1 cellular context compared by ENCODE assay signal in the genomic region with DNA sequence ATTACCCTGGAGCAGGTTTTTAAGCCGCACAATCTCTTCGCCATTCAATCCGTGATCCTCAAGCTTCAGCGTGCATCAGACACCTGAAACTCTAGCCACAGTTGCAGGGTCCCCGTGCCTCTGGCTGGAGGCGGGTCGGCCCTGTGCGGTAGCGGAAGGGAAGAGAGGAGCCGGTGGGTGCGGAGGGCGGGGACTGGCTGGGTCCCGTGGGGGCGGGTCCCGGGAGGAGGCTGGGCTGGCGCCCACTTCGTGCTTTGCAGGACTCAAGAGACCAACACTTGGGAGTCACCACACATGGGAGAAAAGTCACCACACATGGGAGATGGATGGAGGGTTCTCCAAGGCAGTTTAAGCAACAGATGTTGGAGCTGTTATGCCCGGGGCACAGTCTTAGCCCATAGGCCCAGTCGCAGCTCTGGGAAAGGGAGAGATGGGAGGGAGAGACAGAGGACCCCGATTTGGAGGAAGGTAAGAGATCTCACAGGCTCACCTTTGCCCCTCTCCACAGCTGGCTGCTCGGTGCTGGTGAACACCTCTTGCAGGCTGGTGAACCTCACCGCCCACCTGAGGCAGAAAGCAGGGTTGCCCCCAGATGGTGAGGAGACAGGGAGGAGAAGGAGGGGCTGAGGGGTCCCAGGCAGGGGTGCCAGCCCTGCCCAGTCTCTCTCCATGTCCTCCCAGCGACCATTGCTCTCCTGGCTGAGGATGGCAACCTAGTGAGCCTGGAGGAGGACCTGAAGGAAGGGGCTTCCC.
TF ChIP-seq lines count a peak whose summit lies in the region.

No MANE protein-coding gene starts in this region.

TF ChIP-seq in IMR-90, 13 proteins besides CTCF, POLR2A, EP300 and RAD21 (continued from another document):
- TF ChIP-seq, protein P1, sequence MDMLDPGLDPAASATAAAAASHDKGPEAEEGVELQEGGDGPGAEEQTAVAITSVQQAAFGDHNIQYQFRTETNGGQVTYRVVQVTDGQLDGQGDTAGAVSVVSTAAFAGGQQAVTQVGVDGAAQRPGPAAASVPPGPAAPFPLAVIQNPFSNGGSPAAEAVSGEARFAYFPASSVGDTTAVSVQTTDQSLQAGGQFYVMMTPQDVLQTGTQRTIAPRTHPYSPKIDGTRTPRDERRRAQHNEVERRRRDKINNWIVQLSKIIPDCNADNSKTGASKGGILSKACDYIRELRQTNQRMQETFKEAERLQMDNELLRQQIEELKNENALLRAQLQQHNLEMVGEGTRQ (IDR thresholded peaks at IDR 0.05; ENCODE audit: low read depth, low read length), result no peak
- no peak for TF ChIP-seq NFE2L2 (IDR thresholded peaks at IDR 0.05; ENCODE audit: low read depth, low read length)
- no peak for TF ChIP-seq MXI1 (IDR thresholded peaks at IDR 0.05; ENCODE audit: borderline replicate concordance, low read depth, low read length)
- no peak for TF ChIP-seq RCOR1 (IDR thresholded peaks at IDR 0.05; ENCODE audit: insufficient replicate concordance, low read length)
- TF ChIP-seq FOS (IDR thresholded peaks at IDR 0.05; ENCODE audit: low read depth, low read length), result no peak
- TF ChIP-seq SMC3 (IDR thresholded peaks at IDR 0.05; ENCODE audit: low read depth, low read length), result no peak
- no peak for TF ChIP-seq CEBPB (IDR thresholded peaks at IDR 0.05; ENCODE audit: low read depth, low read length)
- TF ChIP-seq BHLHE40 (IDR thresholded peaks at IDR 0.05; ENCODE audit: low read depth, low read length), result no peak
- no peak for TF ChIP-seq MAZ (IDR thresholded peaks at IDR 0.05; ENCODE audit: borderline replicate concordance, low read depth, low read length)
- TF ChIP-seq, protein P2, sequence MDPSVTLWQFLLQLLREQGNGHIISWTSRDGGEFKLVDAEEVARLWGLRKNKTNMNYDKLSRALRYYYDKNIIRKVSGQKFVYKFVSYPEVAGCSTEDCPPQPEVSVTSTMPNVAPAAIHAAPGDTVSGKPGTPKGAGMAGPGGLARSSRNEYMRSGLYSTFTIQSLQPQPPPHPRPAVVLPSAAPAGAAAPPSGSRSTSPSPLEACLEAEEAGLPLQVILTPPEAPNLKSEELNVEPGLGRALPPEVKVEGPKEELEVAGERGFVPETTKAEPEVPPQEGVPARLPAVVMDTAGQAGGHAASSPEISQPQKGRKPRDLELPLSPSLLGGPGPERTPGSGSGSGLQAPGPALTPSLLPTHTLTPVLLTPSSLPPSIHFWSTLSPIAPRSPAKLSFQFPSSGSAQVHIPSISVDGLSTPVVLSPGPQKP (IDR thresholded peaks at IDR 0.05; ENCODE audit: borderline replicate concordance, low read depth, low read length), result no peak
